In genomic region chr4:2062808-2063524, GRCh38 we compare ENCODE assay signal across 16 cellular contexts. TPM values are rescaled to one million over a fixed set of nuclear protein-coding genes. Genes with fewer than 3 reads are reported as not detected.
DNase-seq lines count a peak whose midpoint lies in the region; ATAC-seq and TF ChIP-seq lines count a peak whose summit lies in the region.
"Had no signal": no experiment of that assay in that cellular context is flagged by ENCODE, and none has a peak within 500 bp of the region (broad histone marks: within the 10 kb centered on the region; RNA-seq: fewer than 3 reads in every experiment).

No MANE protein-coding gene starts in this region.

- intact Hi-C loops in mucosa of descending colon (cut with DNase I, micrococcal nuclease), result no loop called here

- no peak for TF ChIP-seq CTCF in mucosa of descending colon (IDR thresholded peaks at IDR 0.05)

- H3K9me3 ChIP-seq in mucosa of descending colon, result no peaks in the 10 kb centered on the region

- peaks cover 8% of the 10 kb centered on the region for H3K4me1 ChIP-seq in mucosa of descending colon (ENCODE audit: low read depth)

- no peak for ATAC-seq in mucosa of descending colon
- no peak for ATAC-seq in HG03025 (IDR thresholded peaks at IDR 0.05; ENCODE audit: low FRiP score, unreplicated experiment)
- ATAC-seq in HG03039 (IDR thresholded peaks at IDR 0.05; ENCODE audit: unreplicated experiment), result no peak
- ATAC-seq: HCT116 had no signal

- peak overlapping the region; percentile 39 for H3K27ac ChIP-seq in cingulate gyrus (ENCODE audit: low read depth, low read length)
- H3K27ac ChIP-seq: GM23248, KMS-11, PC-9 had no signal

- no peaks in the 10 kb centered on the region for H3K36me3 ChIP-seq in mucosa of descending colon (ENCODE audit: low read depth)

- no peak overlapping the region for H3K4me3 ChIP-seq in mucosa of descending colon
- H3K4me3 ChIP-seq: GM23248, PC-9 had no signal

- DNase-seq in 8988T, result peak; percentile 72
- peak; percentile 13 for DNase-seq in COLO668 (lab: John Stamatoyannopoulos, UW; ENCODE audit: unreplicated experiment)
- DNase-seq in mucosa of descending colon, result peak in 2 of 3 donors; percentile 17 to 39
- no peak for DNase-seq in NCI-H1105 (lab: John Stamatoyannopoulos, UW)
- DNase-seq: CD4-positive, alpha-beta T cell; DND-41; GM23248; NCI-H1436 treated with DMSO at 0.1 percent for 48 hours; NCI-H2081 treated with DMSO at 0.1 percent for 48 hours; NCI-H524; PC-9 had no signal

RNA-seq across cellular contexts. Expression of gene NAT8L, which starts 3.8 kb away (rescaled TPM):
- total RNA-seq in mucosa of descending colon, result under 1 TPM; 0.24 to 0.66 (median 0.26) TPM
- total RNA-seq: CD4-positive, alpha-beta T cell; GM23248 had no signal

RNA-seq across cellular contexts. Expression of gene NELFA, which starts 54.2 kb away (rescaled TPM):
- 10 to 100 TPM; 31.1 to 34.2 (median 31.5) TPM for total RNA-seq in mucosa of descending colon
